ENCODE assay signal across 8 cellular contexts in the genomic region with DNA sequence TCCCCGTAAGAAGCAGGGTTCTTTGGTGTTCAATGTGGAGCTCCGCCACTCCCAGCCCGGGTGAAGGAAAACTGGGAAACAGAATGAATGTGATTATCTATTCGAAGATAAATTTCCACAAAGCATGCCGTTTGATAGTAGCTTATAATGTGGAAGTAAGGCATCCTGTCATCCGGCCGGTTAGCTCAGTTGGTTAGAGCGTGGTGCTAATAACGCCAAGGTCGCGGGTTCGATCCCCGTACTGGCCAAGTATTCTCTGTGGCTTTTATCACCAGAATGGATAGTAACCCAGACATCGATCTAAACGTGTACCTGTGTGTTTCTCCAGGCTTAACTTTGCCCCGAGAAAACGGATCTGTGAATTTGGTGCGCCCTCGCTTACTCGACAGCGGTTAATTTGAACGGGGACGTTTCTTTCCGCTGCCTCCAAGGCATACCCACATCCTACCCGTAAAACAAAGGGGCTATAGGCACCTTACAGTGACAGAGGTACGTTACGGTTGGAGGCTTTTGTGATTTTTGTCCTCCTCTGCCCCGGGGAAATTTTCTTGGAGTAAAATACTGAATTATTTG.
DNase-seq lines count a peak whose midpoint lies in the region; ATAC-seq, FAIRE-seq and TF ChIP-seq lines count a peak whose summit lies in the region.

No MANE protein-coding gene starts in this region.

- no peak for TF ChIP-seq CTCF in psoas muscle (IDR thresholded peaks at IDR 0.05)

- no peaks in the 10 kb centered on the region for H3K9me3 Mint-ChIP-seq in activated naive CD8-positive, alpha-beta T cell treated with anti-CD3 and anti-CD28 coated beads, Interleukin-2, amount 10 ng/mL, durations not matched to agents 7 days and 5 days

- POLR2A ChIA-PET in activated naive CD8-positive, alpha-beta T cell treated with anti-CD3 and anti-CD28 coated beads, Interleukin-2, amount 10 ng/mL, durations not matched to agents 7 days and 5 days (lab: Charles Lee), result interaction anchor here (1.0 to 1.4 kb wide), 4 partner anchors 12 to 541 kb away, joined by 3 to 5 read pairs (median 3); a partner anchor contains a TSS

- peaks cover 17% of the 10 kb centered on the region for H3K27me3 Mint-ChIP-seq in activated naive CD8-positive, alpha-beta T cell treated with anti-CD3 and anti-CD28 coated beads, Interleukin-2, amount 10 ng/mL, durations not matched to agents 7 days and 5 days

- intact Hi-C loops in left ventricle myocardium superior (cut with micrococcal nuclease) (no loop called here), psoas muscle (cut with DNase I) (no loop called here)

- H3K27me3 ChIP-seq in psoas muscle (ENCODE audit: insufficient read depth in 3 of 3, low read length in 2 of 3), result peaks cover 0 to 44% (median 8%) of the 10 kb centered on the region in 3 donors

- 1% methylated on average over 28 of the region's 28 CpGs for WGBS in psoas muscle, 3 donors

- H3K27ac Mint-ChIP-seq in activated naive CD8-positive, alpha-beta T cell treated with anti-CD3 and anti-CD28 coated beads, Interleukin-2, amount 10 ng/mL, durations not matched to agents 7 days and 5 days, result peak overlapping the region; percentile 89

- no peaks in the 10 kb centered on the region for H3K9me3 ChIP-seq in psoas muscle

- peak; percentile 49 for ATAC-seq in HG02623 (IDR thresholded peaks at IDR 0.05; ENCODE audit: unreplicated experiment)
- peak; percentile 79 for ATAC-seq in activated naive CD8-positive, alpha-beta T cell treated with anti-CD3 and anti-CD28 coated beads, Interleukin-2, amount 10 ng/mL, durations not matched to agents 7 days and 5 days (ENCODE audit: low read depth)
- peak; percentile 93 for ATAC-seq in left ventricle myocardium superior
- peak; percentile 51 to 71 (median 58) for ATAC-seq in psoas muscle

- no peak overlapping the region for H3K27ac ChIP-seq in psoas muscle

- no peaks in the 10 kb centered on the region for H3K36me3 ChIP-seq in psoas muscle (ENCODE audit: insufficient read depth in 1 of 2, low read depth in 1 of 2)

- peaks cover 1% of the 10 kb centered on the region for H3K36me3 Mint-ChIP-seq in activated naive CD8-positive, alpha-beta T cell treated with anti-CD3 and anti-CD28 coated beads, Interleukin-2, amount 10 ng/mL, durations not matched to agents 7 days and 5 days

- H3K4me1 Mint-ChIP-seq in activated naive CD8-positive, alpha-beta T cell treated with anti-CD3 and anti-CD28 coated beads, Interleukin-2, amount 10 ng/mL, durations not matched to agents 7 days and 5 days, result peaks cover 20% of the 10 kb centered on the region

- H3K4me1 ChIP-seq in psoas muscle, result no peaks in the 10 kb centered on the region

- DNase-seq in GDM1 (lab: John Stamatoyannopoulos, UW) (peak; percentile 71), NCI-H1105 (lab: John Stamatoyannopoulos, UW) (peak; percentile 82), SKM-1 treated with dmso at 0.1 percent for 144 hours (lab: John Stamatoyannopoulos, UW; ENCODE audit: unreplicated experiment) (peak; percentile 73), left ventricle myocardium superior (peak; percentile 69), psoas muscle (peak; percentile 49 to 71), urothelium cell line (ENCODE audit: low spot score) (peak; percentile 75)
- peak; percentile 80 for DNase-seq in activated naive CD8-positive, alpha-beta T cell treated with anti-CD3 and anti-CD28 coated beads, Interleukin-2, amount 10 ng/mL, durations not matched to agents 7 days and 5 days

- peak overlapping the region; percentile 50 for H3K4me3 ChIP-seq in psoas muscle

- H3K4me3 Mint-ChIP-seq in activated naive CD8-positive, alpha-beta T cell treated with anti-CD3 and anti-CD28 coated beads, Interleukin-2, amount 10 ng/mL, durations not matched to agents 7 days and 5 days, result peak overlapping the region; percentile 84

- FAIRE-seq in urothelium cell line (lab: Jason Lieb, UNC), result no peak
